28 cellular contexts compared by ENCODE assay signal in the genomic region with DNA sequence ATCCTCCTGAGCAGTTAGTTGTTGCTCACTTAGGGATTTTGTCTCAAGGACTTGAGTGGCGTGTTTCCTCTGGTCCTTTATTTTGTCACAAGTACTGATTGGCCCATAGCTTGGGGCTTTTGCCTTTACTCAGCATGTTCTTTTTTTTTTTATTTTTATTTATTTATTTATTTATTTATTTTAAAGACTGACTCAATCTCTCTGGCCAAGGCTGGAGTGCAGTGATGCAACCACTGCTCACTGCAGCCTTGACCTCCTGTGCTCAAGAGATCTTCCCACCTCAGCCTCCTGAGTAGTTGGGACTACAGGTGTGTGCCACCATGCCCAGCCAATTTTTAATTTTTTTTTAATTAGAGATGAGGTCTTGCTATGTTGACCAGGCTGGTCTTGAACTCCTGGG.
"Had no signal": no experiment of that assay in that cellular context is flagged by ENCODE, and none has a peak within 500 bp of the region (broad histone marks: within the 10 kb centered on the region; RNA-seq: fewer than 3 reads in every experiment).

No MANE protein-coding gene starts in this region.

- H3K4me1 ChIP-seq: ascending aorta, left lung, lower lobe of right lung, parathyroid adenoma, suprapubic skin, tibial artery had no signal

- H3K4me2 ChIP-seq: neural progenitor cell had no signal

- H3K36me3 Mint-ChIP-seq: activated CD8-positive, alpha-beta memory T cell treated with anti-CD3 and anti-CD28 coated beads, Interleukin-2, amount 10 ng/mL, durations not matched to agents 7 days and 5 days; activated naive CD4-positive, alpha-beta T cell treated with anti-CD3 and anti-CD28 coated beads, Interleukin-2, amount 50 U/mL, for 72 hours; natural killer cell; neural progenitor cell; stimulated activated naive B cell treated with anti-CD40 and anti-IgM and Interleukin-4, amounts not matched to agents 10 μg/mL and 1 μg/mL and 100 μg/mL, for 72 hours had no signal

- H3K27me3 ChIP-seq: ascending aorta, cardiac muscle cell, left lung, neural progenitor cell, right atrium auricular region, stomach, suprapubic skin, tibial artery had no signal

- H3K4me3 ChIP-seq: ascending aorta, cardiac muscle cell, left lung, lower lobe of right lung, neural progenitor cell, psoas muscle, right atrium auricular region, stomach, suprapubic skin, tibial artery had no signal

- H3K36me3 ChIP-seq: cardiac muscle cell, left lung, lower lobe of right lung, neural progenitor cell had no signal

- DNase-seq: activated B cell treated with CpG ODN at 0.5 μM for 24 hours; activated CD8-positive, alpha-beta memory T cell treated with anti-CD3 and anti-CD28 coated beads, Interleukin-2, amount 10 ng/mL, durations not matched to agents 7 days and 5 days; activated CD8-positive, alpha-beta T cell treated with anti-CD3 and anti-CD28 coated beads, Interleukin-2, amount 10 ng/mL, durations not matched to agents 7 days and 5 days; activated naive CD4-positive, alpha-beta T cell; activated T-cell treated with anti-CD3 and anti-CD28 coated beads, Interleukin-2, amount 50 U/mL, for 48 hours; head of caudate nucleus; kidney glomerular epithelial cell; left lung; lower lobe of right lung; mesendoderm; natural killer cell; occipital lobe; psoas muscle; stimulated activated CD4-positive, alpha-beta T cell treated with anti-CD3 and anti-CD28 coated beads, Interleukin-15, amount 100 ng/mL, for 24 hours; stimulated activated CD4-positive, alpha-beta T cell treated with anti-CD3 and anti-CD28 coated beads, Interleukin-2, amount 100 ng/mL, for 24 hours; stimulated activated naive B cell treated with anti-CD40 and anti-IgM and Interleukin-4, amounts not matched to agents 10 μg/mL and 1 μg/mL and 100 μg/mL, for 72 hours; stomach; T-helper 1 cell; tibial artery had no signal

- H2AFZ ChIP-seq: neural progenitor cell, parathyroid adenoma had no signal

- H3K9me3 ChIP-seq: ascending aorta, left lung, lower lobe of right lung, psoas muscle, right atrium auricular region, stomach, suprapubic skin, tibial artery had no signal

- H3K79me2 ChIP-seq: parathyroid adenoma had no signal

- H3K4me1 Mint-ChIP-seq: activated B cell treated with CpG ODN at 0.5 μM for 24 hours; activated CD8-positive, alpha-beta memory T cell treated with anti-CD3 and anti-CD28 coated beads, Interleukin-2, amount 10 ng/mL, durations not matched to agents 7 days and 5 days; natural killer cell; stimulated activated naive B cell treated with anti-CD40 and anti-IgM and Interleukin-4, amounts not matched to agents 10 μg/mL and 1 μg/mL and 100 μg/mL, for 72 hours had no signal

- ATAC-seq: activated CD8-positive, alpha-beta memory T cell treated with anti-CD3 and anti-CD28 coated beads, Interleukin-2, amount 10 ng/mL, durations not matched to agents 7 days and 5 days; activated CD8-positive, alpha-beta T cell treated with anti-CD3 and anti-CD28 coated beads, Interleukin-2, amount 10 ng/mL, durations not matched to agents 7 days and 5 days; activated naive CD4-positive, alpha-beta T cell treated with anti-CD3 and anti-CD28 coated beads, Interleukin-2, amount 50 U/mL, for 72 hours; left lung; lower lobe of right lung; natural killer cell; psoas muscle; stimulated activated naive B cell treated with anti-CD40 and anti-IgM and Interleukin-4, amounts not matched to agents 10 μg/mL and 1 μg/mL and 100 μg/mL, for 72 hours had no signal

- H3K27ac Mint-ChIP-seq: activated B cell treated with CpG ODN at 0.5 μM for 24 hours; activated CD8-positive, alpha-beta memory T cell treated with anti-CD3 and anti-CD28 coated beads, Interleukin-2, amount 10 ng/mL, durations not matched to agents 7 days and 5 days; activated CD8-positive, alpha-beta T cell treated with anti-CD3 and anti-CD28 coated beads, Interleukin-2, amount 10 ng/mL, durations not matched to agents 7 days and 5 days; activated naive CD4-positive, alpha-beta T cell treated with anti-CD3 and anti-CD28 coated beads, Interleukin-2, amount 50 U/mL, for 72 hours; brain; natural killer cell; neural progenitor cell; stimulated activated naive B cell treated with anti-CD40 and anti-IgM and Interleukin-4, amounts not matched to agents 10 μg/mL and 1 μg/mL and 100 μg/mL, for 72 hours; T-helper 2 cell treated with Interferon-gamma antibody and Interleukin-4, amounts not matched to agents 5 μg/mL and 100 μg/mL, for 36 hours had no signal

- H3K9ac ChIP-seq: neural progenitor cell, parathyroid adenoma had no signal

- H3K4me3 Mint-ChIP-seq: activated B cell treated with CpG ODN at 0.5 μM for 24 hours; activated CD8-positive, alpha-beta memory T cell treated with anti-CD3 and anti-CD28 coated beads, Interleukin-2, amount 10 ng/mL, durations not matched to agents 7 days and 5 days; activated CD8-positive, alpha-beta T cell treated with anti-CD3 and anti-CD28 coated beads, Interleukin-2, amount 10 ng/mL, durations not matched to agents 7 days and 5 days; brain; natural killer cell; neural progenitor cell; stimulated activated naive B cell treated with anti-CD40 and anti-IgM and Interleukin-4, amounts not matched to agents 10 μg/mL and 1 μg/mL and 100 μg/mL, for 72 hours; T-helper 2 cell treated with Interferon-gamma antibody and Interleukin-4, amounts not matched to agents 5 μg/mL and 100 μg/mL, for 36 hours had no signal

- H3K27me3 Mint-ChIP-seq: brain had no signal

- H3K9me3 Mint-ChIP-seq: activated B cell treated with CpG ODN at 0.5 μM for 24 hours; activated naive CD4-positive, alpha-beta T cell treated with anti-CD3 and anti-CD28 coated beads, Interleukin-2, amount 50 U/mL, for 72 hours; brain; natural killer cell; stimulated activated naive B cell treated with anti-CD40 and anti-IgM and Interleukin-4, amounts not matched to agents 10 μg/mL and 1 μg/mL and 100 μg/mL, for 72 hours; T-helper 2 cell treated with Interferon-gamma antibody and Interleukin-4, amounts not matched to agents 5 μg/mL and 100 μg/mL, for 36 hours had no signal

- H3K27ac ChIP-seq: ascending aorta, left lung, lower lobe of right lung, neural progenitor cell, parathyroid adenoma, psoas muscle, stomach, suprapubic skin, tibial artery had no signal
